ENCODE assay signal across 17 cellular contexts in the genomic region with DNA sequence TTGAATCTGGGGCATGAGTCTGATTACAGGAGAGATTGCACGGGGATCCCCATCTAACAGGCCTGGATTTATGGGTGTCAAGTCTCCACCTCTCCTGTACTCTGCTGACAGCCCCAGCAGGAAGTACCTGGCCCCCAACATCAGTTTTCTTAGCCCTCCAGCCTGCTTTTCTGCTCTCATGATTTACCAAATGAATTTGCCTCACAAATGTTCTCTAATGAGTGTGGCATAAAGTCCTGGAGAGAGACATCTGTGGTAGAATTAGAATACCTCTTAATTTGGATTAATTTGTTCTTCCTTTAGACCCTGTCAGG.
DNase-seq lines count a peak whose midpoint lies in the region; ATAC-seq and TF ChIP-seq lines count a peak whose summit lies in the region.
"Had no signal": no experiment of that assay in that cellular context is flagged by ENCODE, and none has a peak within 500 bp of the region (broad histone marks: within the 10 kb centered on the region; RNA-seq: fewer than 3 reads in every experiment).

No MANE protein-coding gene starts in this region.

- H3K36me3 Mint-ChIP-seq in HFFc6 (ENCODE audit: low read depth) = peaks cover 9% of the 10 kb centered on the region
- H3K36me3 Mint-ChIP-seq in T-helper 17 cell (ENCODE audit: low read depth) = no peaks in the 10 kb centered on the region
- H3K36me3 Mint-ChIP-seq in mesothelial cell of epicardium = peaks cover 4% of the 10 kb centered on the region
- H3K36me3 Mint-ChIP-seq in activated CD8-positive, alpha-beta T cell treated with anti-CD3 and anti-CD28 coated beads for 36 hours (ENCODE audit: low read depth) = no peaks in the 10 kb centered on the region
- H3K36me3 Mint-ChIP-seq in activated T-cell treated with anti-CD3 and anti-CD28 coated beads, Interleukin-2, amount 50 U/mL, for 72 hours (ENCODE audit: insufficient read depth in 2 of 2) = no peaks in the 10 kb centered on the region

- H3K4me1 ChIP-seq in skeletal muscle tissue (ENCODE audit: control insufficient read depth in 3 of 3, insufficient read depth in 3 of 3, low read length in 3 of 3) = peaks cover 27 to 45% (median 42%) of the 10 kb centered on the region in 3 donors

- ATAC-seq in T-helper 17 cell = peak; percentile 61
- no peak for ATAC-seq in activated CD8-positive, alpha-beta T cell treated with anti-CD3 and anti-CD28 coated beads for 36 hours
- no peak for ATAC-seq in activated T-cell treated with anti-CD3 and anti-CD28 coated beads, Interleukin-2, amount 50 U/mL, for 72 hours (replicated peaks in 1 of 2)

- H3K9ac ChIP-seq in skeletal muscle tissue (ENCODE audit: low read depth in 1 of 3, low read length in 3 of 3) = no peak overlapping the region

- H3K27me3 ChIP-seq in skeletal muscle tissue (ENCODE audit: control insufficient read depth in 3 of 3, insufficient read depth in 3 of 3, low read length in 3 of 3) = no peaks in the 10 kb centered on the region
- H3K27me3 ChIP-seq: esophagus squamous epithelium had no signal

- H3K4me3 ChIP-seq in skeletal muscle tissue (ENCODE audit: low read length in 3 of 3) = no peak overlapping the region
- H3K4me3 ChIP-seq: esophagus squamous epithelium, lower lobe of right lung had no signal

- H3K4me3 Mint-ChIP-seq in HFFc6 = no peak overlapping the region
- peak overlapping the region; percentile 16 for H3K4me3 Mint-ChIP-seq in T-helper 17 cell
- H3K4me3 Mint-ChIP-seq in mesothelial cell of epicardium = no peak overlapping the region
- H3K4me3 Mint-ChIP-seq in activated CD8-positive, alpha-beta T cell treated with anti-CD3 and anti-CD28 coated beads for 36 hours = no peak overlapping the region
- no peak overlapping the region for H3K4me3 Mint-ChIP-seq in activated T-cell treated with anti-CD3 and anti-CD28 coated beads, Interleukin-2, amount 50 U/mL, for 72 hours
- H3K4me3 Mint-ChIP-seq: activated naive CD8-positive, alpha-beta T cell treated with anti-CD3 and anti-CD28 coated beads, Interleukin-2, amount 10 ng/mL, durations not matched to agents 7 days and 5 days; stimulated activated naive CD8-positive, alpha-beta T cell treated with anti-CD3 and anti-CD28 coated beads, Interleukin-15, Interleukin-2, amounts not matched to agents 100 ng/mL and 50 ng/mL, for 24 hours had no signal

- peaks cover 85% of the 10 kb centered on the region for H3K4me1 Mint-ChIP-seq in HFFc6 (ENCODE audit: low read depth)
- peaks cover 44% of the 10 kb centered on the region for H3K4me1 Mint-ChIP-seq in T-helper 17 cell
- H3K4me1 Mint-ChIP-seq in mesothelial cell of epicardium = peaks cover 59% of the 10 kb centered on the region
- peaks cover 63% of the 10 kb centered on the region for H3K4me1 Mint-ChIP-seq in activated CD8-positive, alpha-beta T cell treated with anti-CD3 and anti-CD28 coated beads for 36 hours (ENCODE audit: low read depth)
- H3K4me1 Mint-ChIP-seq in activated T-cell treated with anti-CD3 and anti-CD28 coated beads, Interleukin-2, amount 50 U/mL, for 72 hours (ENCODE audit: low read depth) = peaks cover 69% of the 10 kb centered on the region

- CTCF ChIA-PET in activated CD8-positive, alpha-beta T cell treated with anti-CD3 and anti-CD28 coated beads for 36 hours (lab: Charles Lee) = no interaction called here

- H3K9me3 Mint-ChIP-seq in HFFc6 = no peaks in the 10 kb centered on the region
- no peaks in the 10 kb centered on the region for H3K9me3 Mint-ChIP-seq in mesothelial cell of epicardium
- no peaks in the 10 kb centered on the region for H3K9me3 Mint-ChIP-seq in activated CD8-positive, alpha-beta T cell treated with anti-CD3 and anti-CD28 coated beads for 36 hours
- H3K9me3 Mint-ChIP-seq in activated T-cell treated with anti-CD3 and anti-CD28 coated beads, Interleukin-2, amount 50 U/mL, for 72 hours = no peaks in the 10 kb centered on the region
- H3K9me3 Mint-ChIP-seq: activated naive CD8-positive, alpha-beta T cell treated with anti-CD3 and anti-CD28 coated beads, Interleukin-2, amount 10 ng/mL, durations not matched to agents 7 days and 5 days; stimulated activated naive CD8-positive, alpha-beta T cell treated with anti-CD3 and anti-CD28 coated beads, Interleukin-15, Interleukin-2, amounts not matched to agents 100 ng/mL and 50 ng/mL, for 24 hours had no signal

- no peaks in the 10 kb centered on the region for H3K27me3 Mint-ChIP-seq in HFFc6 (ENCODE audit: insufficient read depth)
- H3K27me3 Mint-ChIP-seq in T-helper 17 cell = no peaks in the 10 kb centered on the region
- no peaks in the 10 kb centered on the region for H3K27me3 Mint-ChIP-seq in mesothelial cell of epicardium (ENCODE audit: low read depth)
- peaks cover 1% of the 10 kb centered on the region for H3K27me3 Mint-ChIP-seq in activated CD8-positive, alpha-beta T cell treated with anti-CD3 and anti-CD28 coated beads for 36 hours
- H3K27me3 Mint-ChIP-seq in activated T-cell treated with anti-CD3 and anti-CD28 coated beads, Interleukin-2, amount 50 U/mL, for 72 hours (ENCODE audit: low read depth) = no peaks in the 10 kb centered on the region
- H3K27me3 Mint-ChIP-seq: activated naive CD8-positive, alpha-beta T cell treated with anti-CD3 and anti-CD28 coated beads, Interleukin-2, amount 10 ng/mL, durations not matched to agents 7 days and 5 days; stimulated activated naive CD8-positive, alpha-beta T cell treated with anti-CD3 and anti-CD28 coated beads, Interleukin-15, Interleukin-2, amounts not matched to agents 100 ng/mL and 50 ng/mL, for 24 hours had no signal

- TF ChIP-seq CTCF in HFFc6 (IDR thresholded peaks at IDR 0.05) (no peak), mesothelial cell of epicardium (IDR thresholded peaks at IDR 0.05; ENCODE audit: unreplicated experiment) (no peak)
- no peak for TF ChIP-seq CTCF in activated CD8-positive, alpha-beta T cell treated with anti-CD3 and anti-CD28 coated beads for 36 hours (IDR thresholded peaks at IDR 0.05)

- H3K9me3 ChIP-seq in T-helper 17 cell (ENCODE audit: control insufficient read depth, low read length, poor library complexity, severe bottlenecking) (no peaks in the 10 kb centered on the region), skeletal muscle tissue (ENCODE audit: control insufficient read depth in 3 of 3, low read length in 3 of 3) (no peaks in the 10 kb centered on the region)
- H3K9me3 ChIP-seq: Caco-2, esophagus squamous epithelium, lower lobe of right lung had no signal

- H3K27ac Mint-ChIP-seq in HFFc6 = peak overlapping the region; percentile 50
- H3K27ac Mint-ChIP-seq in T-helper 17 cell = peak overlapping the region; percentile 82
- H3K27ac Mint-ChIP-seq in mesothelial cell of epicardium = peak overlapping the region; percentile 8
- H3K27ac Mint-ChIP-seq in activated CD8-positive, alpha-beta T cell treated with anti-CD3 and anti-CD28 coated beads for 36 hours = no peak overlapping the region
- no peak overlapping the region for H3K27ac Mint-ChIP-seq in activated T-cell treated with anti-CD3 and anti-CD28 coated beads, Interleukin-2, amount 50 U/mL, for 72 hours
- H3K27ac Mint-ChIP-seq: activated naive CD8-positive, alpha-beta T cell treated with anti-CD3 and anti-CD28 coated beads, Interleukin-2, amount 10 ng/mL, durations not matched to agents 7 days and 5 days; stimulated activated naive CD8-positive, alpha-beta T cell treated with anti-CD3 and anti-CD28 coated beads, Interleukin-15, Interleukin-2, amounts not matched to agents 100 ng/mL and 50 ng/mL, for 24 hours had no signal

- DNase-seq in HFFc6 = no peak
- DNase-seq in T-helper 17 cell = no peak
- no peak for DNase-seq in mesothelial cell of epicardium (ENCODE audit: low spot score in 2 of 2, unreplicated experiment in 2 of 2)
- DNase-seq in activated CD8-positive, alpha-beta T cell treated with anti-CD3 and anti-CD28 coated beads for 36 hours = no peak
- no peak for DNase-seq in SW 1271 (lab: John Stamatoyannopoulos, UW)
- DNase-seq in NOMO-1 treated with dmso at 0.1 percent for 144 hours (lab: John Stamatoyannopoulos, UW; ENCODE audit: unreplicated experiment) = no peak
- no peak for DNase-seq in activated T-cell treated with anti-CD3 and anti-CD28 coated beads, Interleukin-2, amount 50 U/mL, for 72 hours
- DNase-seq: activated CD4-positive, alpha-beta T cell treated with anti-CD3 and anti-CD28 coated beads, Interleukin-2, amount 50 U/mL, for 4 hours; activated naive CD8-positive, alpha-beta T cell treated with anti-CD3 and anti-CD28 coated beads, Interleukin-2, amount 10 ng/mL, durations not matched to agents 7 days and 5 days; Caco-2; esophagus squamous epithelium; glutamatergic neuron; lower lobe of right lung; NCI-H1048 had no signal

- H3K27ac ChIP-seq in skeletal muscle tissue (ENCODE audit: low read depth, low read length) = peak overlapping the region; percentile 61
- H3K27ac ChIP-seq: esophagus squamous epithelium, lower lobe of right lung, RWPE1 had no signal

- POLR2A ChIA-PET in activated CD8-positive, alpha-beta T cell treated with anti-CD3 and anti-CD28 coated beads for 36 hours (lab: Charles Lee) = interaction anchor here (0.7 kb wide), 1 partner anchor 7 kb away, joined by 5 read pairs; no protein-coding TSS in a partner anchor

- H3K36me3 ChIP-seq in skeletal muscle tissue (ENCODE audit: control insufficient read depth in 3 of 3, insufficient read depth in 3 of 3, low read length in 3 of 3) = no peaks in the 10 kb centered on the region
- H3K36me3 ChIP-seq: esophagus squamous epithelium, lower lobe of right lung had no signal

- intact Hi-C loops in activated CD8-positive, alpha-beta T cell treated with anti-CD3 and anti-CD28 coated beads for 36 hours (cut with micrococcal nuclease) = no loop called here

Comparison
In these comparisons a context has a peak if more than half of its experiments do, and no peak if none do; other contexts are left out.
1. H3K27ac Mint-ChIP-seq: peak in HFFc6 (single experiment), T-helper 17 cell (single experiment) and mesothelial cell of epicardium (single experiment); none in activated CD8-positive, alpha-beta T cell treated with anti-CD3 and anti-CD28 coated beads for 36 hours (single experiment) and activated T-cell treated with anti-CD3 and anti-CD28 coated beads, Interleukin-2, amount 50 U/mL, for 72 hours (single experiment).